Comparison of ENCODE assay signal across 1 cellular context in the genomic region with DNA sequence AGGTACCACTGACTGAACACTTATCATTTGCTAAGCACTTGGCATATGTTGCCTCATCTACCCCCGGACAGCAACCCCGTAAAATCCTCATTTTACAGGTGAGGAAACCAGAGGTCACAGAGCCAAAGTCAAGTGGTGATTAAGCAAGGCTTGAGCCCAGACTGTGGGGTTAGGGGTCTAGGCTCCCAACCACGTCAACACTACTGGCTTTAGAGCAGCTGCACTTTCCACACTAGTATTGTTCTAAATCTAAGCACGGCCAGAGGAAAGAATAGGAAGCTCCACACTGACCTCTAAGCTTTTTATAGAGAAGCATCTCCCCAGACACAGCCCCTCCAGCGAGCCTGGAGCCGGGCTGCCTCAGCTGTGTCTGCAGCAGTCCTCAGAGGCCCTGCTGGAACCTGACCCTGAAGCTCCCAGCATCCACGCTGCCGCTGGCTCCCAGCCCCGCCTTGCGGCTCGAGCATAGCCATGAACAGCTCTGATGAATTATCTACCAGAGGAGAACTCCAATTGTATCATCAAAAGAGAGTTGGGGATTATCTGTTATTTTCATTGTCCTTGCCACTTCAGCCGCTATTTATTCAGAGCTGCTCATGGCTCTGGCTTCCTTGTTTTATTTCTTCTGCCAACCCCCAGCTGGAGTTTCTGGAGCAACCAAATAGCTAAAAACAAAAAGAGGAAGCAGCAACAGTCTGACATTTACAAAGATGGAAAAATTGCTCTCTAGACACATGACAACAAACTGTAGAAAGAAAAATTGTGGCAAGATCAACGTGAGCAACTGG.
TF ChIP-seq lines count a peak whose summit lies in the region.

No MANE protein-coding gene starts in this region.

TF ChIP-seq in K562, 482 proteins besides CTCF, POLR2A, EP300 and RAD21 (continued from another document):
- TF ChIP-seq, protein P1, sequence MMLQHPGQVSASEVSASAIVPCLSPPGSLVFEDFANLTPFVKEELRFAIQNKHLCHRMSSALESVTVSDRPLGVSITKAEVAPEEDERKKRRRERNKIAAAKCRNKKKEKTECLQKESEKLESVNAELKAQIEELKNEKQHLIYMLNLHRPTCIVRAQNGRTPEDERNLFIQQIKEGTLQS (IDR thresholded peaks at IDR 0.05): no peak
- TF ChIP-seq, protein P1 (CRISPR knock-in tag; conservative IDR thresholded peaks at IDR 0.05): no peak
- TF ChIP-seq TEAD1 (CRISPR knock-in tag; IDR thresholded peaks at IDR 0.05) (0 out of 4 replicates have a peak, but pooled peaks of 1 of the 2 experiments have one; percentile 36), SOX6 (IDR thresholded peaks at IDR 0.05) (peak; percentile 35; the same call in 1 of the 2 replicates), HNRNPL (IDR thresholded peaks at IDR 0.05; ENCODE audit: low read depth, low read length) (no peak), ZNF175 (CRISPR knock-in tag; IDR thresholded peaks at IDR 0.05; ENCODE audit: low read depth) (peak; percentile 79), ARID2 (IDR thresholded peaks at IDR 0.05) (no peak), ARHGAP35 (IDR thresholded peaks at IDR 0.05; ENCODE audit: partially characterized antibody) (no peak), HDAC8 (tag; IDR thresholded peaks at IDR 0.05) (peak; percentile 62; the same call in 1 of the 2 replicates), JUN (IDR thresholded peaks at IDR 0.05; ENCODE audit: borderline replicate concordance, low read depth, low read length) (0 out of 2 replicates have a peak, but pooled peaks have one; percentile 4), JUN (CRISPR knock-in tag; IDR thresholded peaks at IDR 0.05; ENCODE audit: borderline replicate concordance) (no peak), BRD9 (IDR thresholded peaks at IDR 0.05; ENCODE audit: low read depth, partially characterized antibody) (peak; percentile 33), CEBPG (CRISPR knock-in tag; IDR thresholded peaks at IDR 0.05) (no peak; the same call in 1 of the 2 replicates), CEBPG (tag; conservative IDR thresholded peaks at IDR 0.05 in 1 of 2, IDR thresholded peaks at IDR 0.05 in 1 of 2) (peak; percentile 15; a peak in 1 of 4 replicates), GABPA (tag; conservative IDR thresholded peaks at IDR 0.05; ENCODE audit: low read depth) (peak; percentile 26; the same call in 1 of the 2 replicates), ZFX (CRISPR knock-in tag; IDR thresholded peaks at IDR 0.05) (peak; percentile 55), HNRNPUL1 (IDR thresholded peaks at IDR 0.05; ENCODE audit: low read length) (no peak), ZNF551 (CRISPR knock-in tag; IDR thresholded peaks at IDR 0.05) (no peak), L3MBTL2 (IDR thresholded peaks at IDR 0.05) (0 out of 2 replicates have a peak, but pooled peaks have one; percentile 7)
- TF ChIP-seq, protein P2, sequence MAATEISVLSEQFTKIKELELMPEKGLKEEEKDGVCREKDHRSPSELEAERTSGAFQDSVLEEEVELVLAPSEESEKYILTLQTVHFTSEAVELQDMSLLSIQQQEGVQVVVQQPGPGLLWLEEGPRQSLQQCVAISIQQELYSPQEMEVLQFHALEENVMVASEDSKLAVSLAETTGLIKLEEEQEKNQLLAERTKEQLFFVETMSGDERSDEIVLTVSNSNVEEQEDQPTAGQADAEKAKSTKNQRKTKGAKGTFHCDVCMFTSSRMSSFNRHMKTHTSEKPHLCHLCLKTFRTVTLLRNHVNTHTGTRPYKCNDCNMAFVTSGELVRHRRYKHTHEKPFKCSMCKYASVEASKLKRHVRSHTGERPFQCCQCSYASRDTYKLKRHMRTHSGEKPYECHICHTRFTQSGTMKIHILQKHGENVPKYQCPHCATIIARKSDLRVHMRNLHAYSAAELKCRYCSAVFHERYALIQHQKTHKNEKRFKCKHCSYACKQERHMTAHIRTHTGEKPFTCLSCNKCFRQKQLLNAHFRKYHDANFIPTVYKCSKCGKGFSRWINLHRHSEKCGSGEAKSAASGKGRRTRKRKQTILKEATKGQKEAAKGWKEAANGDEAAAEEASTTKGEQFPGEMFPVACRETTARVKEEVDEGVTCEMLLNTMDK (IDR thresholded peaks at IDR 0.05; ENCODE audit: borderline replicate concordance, insufficient read depth, low read depth, low read length, poor library complexity, severe bottlenecking): no peak
- TF ChIP-seq, protein P3, sequence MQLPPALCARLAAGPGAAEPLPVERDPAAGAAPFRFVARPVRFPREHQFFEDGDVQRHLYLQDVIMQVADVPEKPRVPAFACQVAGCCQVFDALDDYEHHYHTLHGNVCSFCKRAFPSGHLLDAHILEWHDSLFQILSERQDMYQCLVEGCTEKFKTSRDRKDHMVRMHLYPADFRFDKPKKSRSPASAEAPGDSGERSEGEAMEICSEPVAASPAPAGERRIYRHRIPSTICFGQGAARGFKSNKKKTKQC (CRISPR knock-in tag; IDR thresholded peaks at IDR 0.05): peak; percentile 60; the same call in 1 of the 2 replicates
- TF ChIP-seq, protein P4, sequence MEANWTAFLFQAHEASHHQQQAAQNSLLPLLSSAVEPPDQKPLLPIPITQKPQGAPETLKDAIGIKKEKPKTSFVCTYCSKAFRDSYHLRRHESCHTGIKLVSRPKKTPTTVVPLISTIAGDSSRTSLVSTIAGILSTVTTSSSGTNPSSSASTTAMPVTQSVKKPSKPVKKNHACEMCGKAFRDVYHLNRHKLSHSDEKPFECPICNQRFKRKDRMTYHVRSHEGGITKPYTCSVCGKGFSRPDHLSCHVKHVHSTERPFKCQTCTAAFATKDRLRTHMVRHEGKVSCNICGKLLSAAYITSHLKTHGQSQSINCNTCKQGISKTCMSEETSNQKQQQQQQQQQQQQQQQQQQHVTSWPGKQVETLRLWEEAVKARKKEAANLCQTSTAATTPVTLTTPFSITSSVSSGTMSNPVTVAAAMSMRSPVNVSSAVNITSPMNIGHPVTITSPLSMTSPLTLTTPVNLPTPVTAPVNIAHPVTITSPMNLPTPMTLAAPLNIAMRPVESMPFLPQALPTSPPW (CRISPR knock-in tag; IDR thresholded peaks at IDR 0.05): peak; percentile 21
- TF ChIP-seq, protein P5, sequence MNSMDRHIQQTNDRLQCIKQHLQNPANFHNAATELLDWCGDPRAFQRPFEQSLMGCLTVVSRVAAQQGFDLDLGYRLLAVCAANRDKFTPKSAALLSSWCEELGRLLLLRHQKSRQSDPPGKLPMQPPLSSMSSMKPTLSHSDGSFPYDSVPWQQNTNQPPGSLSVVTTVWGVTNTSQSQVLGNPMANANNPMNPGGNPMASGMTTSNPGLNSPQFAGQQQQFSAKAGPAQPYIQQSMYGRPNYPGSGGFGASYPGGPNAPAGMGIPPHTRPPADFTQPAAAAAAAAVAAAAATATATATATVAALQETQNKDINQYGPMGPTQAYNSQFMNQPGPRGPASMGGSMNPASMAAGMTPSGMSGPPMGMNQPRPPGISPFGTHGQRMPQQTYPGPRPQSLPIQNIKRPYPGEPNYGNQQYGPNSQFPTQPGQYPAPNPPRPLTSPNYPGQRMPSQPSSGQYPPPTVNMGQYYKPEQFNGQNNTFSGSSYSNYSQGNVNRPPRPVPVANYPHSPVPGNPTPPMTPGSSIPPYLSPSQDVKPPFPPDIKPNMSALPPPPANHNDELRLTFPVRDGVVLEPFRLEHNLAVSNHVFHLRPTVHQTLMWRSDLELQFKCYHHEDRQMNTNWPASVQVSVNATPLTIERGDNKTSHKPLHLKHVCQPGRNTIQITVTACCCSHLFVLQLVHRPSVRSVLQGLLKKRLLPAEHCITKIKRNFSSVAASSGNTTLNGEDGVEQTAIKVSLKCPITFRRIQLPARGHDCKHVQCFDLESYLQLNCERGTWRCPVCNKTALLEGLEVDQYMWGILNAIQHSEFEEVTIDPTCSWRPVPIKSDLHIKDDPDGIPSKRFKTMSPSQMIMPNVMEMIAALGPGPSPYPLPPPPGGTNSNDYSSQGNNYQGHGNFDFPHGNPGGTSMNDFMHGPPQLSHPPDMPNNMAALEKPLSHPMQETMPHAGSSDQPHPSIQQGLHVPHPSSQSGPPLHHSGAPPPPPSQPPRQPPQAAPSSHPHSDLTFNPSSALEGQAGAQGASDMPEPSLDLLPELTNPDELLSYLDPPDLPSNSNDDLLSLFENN (IDR thresholded peaks at IDR 0.05; ENCODE audit: low read depth in 2 of 2, low read length in 2 of 2): no peak
- TF ChIP-seq, protein P6, sequence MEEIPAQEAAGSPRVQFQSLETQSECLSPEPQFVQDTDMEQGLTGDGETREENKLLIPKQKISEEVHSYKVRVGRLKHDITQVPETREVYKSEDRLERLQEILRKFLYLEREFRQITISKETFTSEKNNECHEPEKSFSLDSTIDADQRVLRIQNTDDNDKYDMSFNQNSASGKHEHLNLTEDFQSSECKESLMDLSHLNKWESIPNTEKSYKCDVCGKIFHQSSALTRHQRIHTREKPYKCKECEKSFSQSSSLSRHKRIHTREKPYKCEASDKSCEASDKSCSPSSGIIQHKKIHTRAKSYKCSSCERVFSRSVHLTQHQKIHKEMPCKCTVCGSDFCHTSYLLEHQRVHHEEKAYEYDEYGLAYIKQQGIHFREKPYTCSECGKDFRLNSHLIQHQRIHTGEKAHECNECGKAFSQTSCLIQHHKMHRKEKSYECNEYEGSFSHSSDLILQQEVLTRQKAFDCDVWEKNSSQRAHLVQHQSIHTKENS (CRISPR knock-in tag; IDR thresholded peaks at IDR 0.05): no peak
